28 cellular contexts compared by ENCODE assay signal in the genomic region with DNA sequence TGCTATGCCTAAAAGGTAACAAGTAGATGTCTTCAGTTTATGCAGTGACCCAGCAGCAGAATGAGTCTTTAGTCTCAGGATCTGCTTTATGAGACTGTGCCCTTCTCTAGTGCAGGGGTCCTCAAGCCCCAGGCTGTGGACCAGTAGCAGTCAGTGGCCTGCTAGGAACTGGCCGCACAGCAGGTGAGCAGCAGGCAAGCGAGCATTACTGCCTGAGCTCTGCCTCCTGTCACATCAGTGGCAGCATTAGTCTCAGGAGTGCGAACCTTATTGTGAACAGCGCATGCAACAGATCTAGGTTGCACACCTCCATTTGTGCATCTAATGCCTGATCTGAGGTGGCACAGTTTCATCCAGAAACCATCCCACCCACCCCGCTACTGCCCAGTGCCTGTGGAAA. TPM values are rescaled to one million over a fixed set of nuclear protein-coding genes. Genes with fewer than 3 reads are reported as not detected.
DNase-seq lines count a peak whose midpoint lies in the region; ATAC-seq, FAIRE-seq and TF ChIP-seq lines count a peak whose summit lies in the region.
"Had no signal": no experiment of that assay in that cellular context is flagged by ENCODE, and none has a peak within 500 bp of the region (broad histone marks: within the 10 kb centered on the region; RNA-seq: fewer than 3 reads in every experiment).

No MANE protein-coding gene starts in this region.

- no peak overlapping the region for H2BK120ac ChIP-seq in neuronal stem cell (ENCODE audit: low read depth, low read length)

- H3K36me3 ChIP-seq in HepG2 (replicated peaks in 1 of 2; ENCODE audit: control insufficient read depth in 1 of 2, insufficient read depth in 2 of 2, low read length in 2 of 2) (no peaks in the 10 kb centered on the region; a peak in 1 of 5 replicates), right lobe of liver (no peaks in the 10 kb centered on the region), endodermal cell (ENCODE audit: control insufficient read depth, insufficient read depth, low read length) (no peaks in the 10 kb centered on the region), neuronal stem cell (replicated peaks in 1 of 2; ENCODE audit: control insufficient read depth in 2 of 2, insufficient read depth in 2 of 2, low read length in 2 of 2) (peaks cover 0 to 2% of the 10 kb centered on the region in 2 donors)

- H4K20me1 ChIP-seq in HepG2 (ENCODE audit: insufficient read depth, low read length) = 0 out of 2 replicates have a peak, but pooled peaks cover 4% of the 10 kb centered on the region

- peaks cover 59% of the 10 kb centered on the region for H3K4me1 Mint-ChIP-seq in endodermal cell
- H3K4me1 Mint-ChIP-seq: B cell; CD8-positive, alpha-beta memory T cell had no signal

- H3K27ac Mint-ChIP-seq in endodermal cell = peak overlapping the region; percentile 67
- H3K27ac Mint-ChIP-seq: B cell; CD8-positive, alpha-beta memory T cell had no signal

- TF ChIP-seq CTCF in HepG2 (CRISPR knock-in tag; IDR thresholded peaks at IDR 0.05) (no peak), right lobe of liver (IDR thresholded peaks at IDR 0.05) (no peak), endodermal cell (conservative IDR thresholded peaks at IDR 0.05) (no peak)

- BruUV-seq in HepG2 (replicated peaks; lab: Mats Ljungman, UMichigan) = no TSS peak

- H2BK5ac ChIP-seq in neuronal stem cell (ENCODE audit: low read length) = no peak overlapping the region

- DNase-seq in HepG2 (ENCODE audit: low spot score) = no peak
- DNase-seq in right lobe of liver = no peak
- peak; percentile 73 for DNase-seq in endodermal cell
- no peak for DNase-seq in neuronal stem cell (ENCODE audit: low spot score)
- DNase-seq in inferior parietal cortex (ENCODE audit: extremely low spot score) = no peak
- DNase-seq: CD8-positive, alpha-beta memory T cell; DMS 273 treated with DMSO at 0.1 percent for 48 hours; DMS79; EL; GF-D8; GM23248; Kasumi-1; NCI-H1105; NCI-H1436 treated with DMSO at 0.1 percent for 48 hours; NCI-H187 treated with DMSO at 0.1 percent for 48 hours; NCI-H2171 treated with DMSO at 0.1 percent for 48 hours; NCI-H524; NCI-H774; PC-3; SK-N-SH had no signal

- H3K4me2 ChIP-seq in HepG2 (ENCODE audit: low read depth, low read length) = no peak overlapping the region
- H3K4me2 ChIP-seq in neuronal stem cell (ENCODE audit: insufficient read depth, low read length, poor library complexity, severe bottlenecking) = no peak overlapping the region
- H3K4me2 ChIP-seq: SK-N-SH had no signal

- no peak overlapping the region for H3K4ac ChIP-seq in neuronal stem cell (ENCODE audit: low read length)

- no peak overlapping the region for H4K91ac ChIP-seq in neuronal stem cell (ENCODE audit: low read depth, low read length, poor library complexity)

- H3K18ac ChIP-seq in neuronal stem cell (ENCODE audit: low read length) = no peak overlapping the region

- no peak for FAIRE-seq in HepG2 (lab: Jason Lieb, UNC)
- FAIRE-seq: GM12892, K562 had no signal

- H3K4me1 ChIP-seq in HepG2 (ENCODE audit: insufficient read depth, low read length) (peaks cover 64% of the 10 kb centered on the region), right lobe of liver (peaks cover 2 to 32% (median 14%) of the 10 kb centered on the region in 4 donors), endodermal cell (ENCODE audit: control insufficient read depth, insufficient read depth, low read length) (peaks cover 4% of the 10 kb centered on the region), neuronal stem cell (ENCODE audit: control insufficient read depth in 2 of 2, insufficient read depth in 1 of 2, low read depth in 1 of 2, low read length in 2 of 2) (peaks cover 4 to 10% of the 10 kb centered on the region in 2 donors)

- no peaks in the 10 kb centered on the region for H3K9me3 ChIP-seq in HepG2 (ENCODE audit: low read length)
- H3K9me3 ChIP-seq in right lobe of liver = no peaks in the 10 kb centered on the region
- H3K9me3 ChIP-seq in endodermal cell (ENCODE audit: control insufficient read depth, low read length) = peaks cover 7% of the 10 kb centered on the region
- peaks cover 0 to 21% of the 10 kb centered on the region in 2 donors for H3K9me3 ChIP-seq in neuronal stem cell (replicated peaks in 1 of 2; ENCODE audit: control insufficient read depth in 2 of 2, insufficient read depth in 1 of 2, low read depth in 1 of 2, low read length in 2 of 2)
- H3K9me3 ChIP-seq: SK-N-SH had no signal

- ATAC-seq in HepG2 (peak; percentile 39; the same call in 2 of the 3 replicates), right lobe of liver (no peak), GM19397 (IDR thresholded peaks at IDR 0.05; ENCODE audit: unreplicated experiment) (no peak), GM21576 (IDR thresholded peaks at IDR 0.05; ENCODE audit: unreplicated experiment) (no peak)
- ATAC-seq: HCT116, K562, PC-3 had no signal

- no peak for TF ChIP-seq POLR2A in HepG2 (IDR thresholded peaks at IDR 0.05; ENCODE audit: insufficient read depth in 1 of 2, low read depth in 2 of 2, low read length in 2 of 2)
- no peak for TF ChIP-seq POLR2A in right lobe of liver (IDR thresholded peaks at IDR 0.05)

- TF ChIP-seq EP300 in HepG2 (IDR thresholded peaks at IDR 0.05; ENCODE audit: low read depth in 2 of 2, low read length in 2 of 2) (no peak), HepG2 (CRISPR knock-in tag; IDR thresholded peaks at IDR 0.05; ENCODE audit: borderline replicate concordance) (no peak)

- no peaks in the 10 kb centered on the region for H3K27me3 Mint-ChIP-seq in endodermal cell (ENCODE audit: insufficient read depth)

- H3K23ac ChIP-seq in neuronal stem cell (ENCODE audit: low read depth, low read length, poor library complexity) = no peak overlapping the region

- H3K14ac ChIP-seq in neuronal stem cell (ENCODE audit: low read length) = no peak overlapping the region

- H3K9ac ChIP-seq in HepG2 (ENCODE audit: insufficient read depth, low read depth, low read length) (no peak overlapping the region), endodermal cell (ENCODE audit: extremely low read depth, low read length, poor library complexity, severe bottlenecking) (no peak overlapping the region), neuronal stem cell (ENCODE audit: low read depth, low read length, poor library complexity) (peak overlapping the region; percentile 64)
- H3K9ac ChIP-seq: GM23248, SK-N-SH had no signal

- TF ChIP-seq RAD21 in HepG2 (CRISPR knock-in tag; IDR thresholded peaks at IDR 0.05) = no peak

- no peak overlapping the region for H2BK12ac ChIP-seq in neuronal stem cell (ENCODE audit: low read length)

- POLR2A ChIA-PET in HepG2 (lab: Yijun Ruan, JAX) = no interaction called here

- no peaks in the 10 kb centered on the region for H3K27me3 ChIP-seq in HepG2 (ENCODE audit: control insufficient read depth in 1 of 2, insufficient read depth in 2 of 2, low read length in 2 of 2)
- H3K27me3 ChIP-seq in right lobe of liver = no peaks in the 10 kb centered on the region
- H3K27me3 ChIP-seq in endodermal cell (ENCODE audit: control insufficient read depth, insufficient read depth, low read length, poor library complexity, severe bottlenecking) = no peaks in the 10 kb centered on the region
- no peaks in the 10 kb centered on the region for H3K27me3 ChIP-seq in neuronal stem cell (ENCODE audit: control insufficient read depth in 3 of 3, insufficient read depth in 3 of 3, low read depth in 1 of 3, low read length in 3 of 3)

- 100% methylated on average over 3 of the region's 5 CpGs for WGBS in HepG2 (ENCODE audit: low lambda C conversion rate)
- WGBS in right lobe of liver (ENCODE audit: insufficient coverage, low coverage, low lambda C conversion rate, missing lambda C conversion rate) = 100% methylated on average over 1 of the region's 5 CpGs
- WGBS in endodermal cell (ENCODE audit: insufficient coverage in 1 of 2, insufficient read length in 1 of 2), 2 experiments = 82 to 87% methylated on average over 4 to 5 of the region's 5 CpGs
- WGBS in neuronal stem cell (ENCODE audit: extremely low coverage in 2 of 2, insufficient read length in 2 of 2, insufficient replicate concordance in 1 of 2), 2 donors = no CpG with 5 or more reads among the region's 5 CpGs

- peaks cover 8% of the 10 kb centered on the region for H3K36me3 Mint-ChIP-seq in endodermal cell (ENCODE audit: low read depth)

- in situ Hi-C loops in HepG2 (cut with HindIII; ENCODE audit: extremely low pct_ligation_motif_present, low pct_unique_long_range_greater_than_20kb) = no loop called here

- H4K8ac ChIP-seq in neuronal stem cell (ENCODE audit: low read depth, low read length) = no peak overlapping the region

- peaks cover 95% of the 10 kb centered on the region for H3K79me2 ChIP-seq in HepG2 (ENCODE audit: insufficient read depth, low read length)

- no peak overlapping the region for H2AK5ac ChIP-seq in neuronal stem cell (ENCODE audit: low read depth, low read length)

- H3K27ac ChIP-seq in HepG2 (ENCODE audit: extremely low read length, insufficient read depth, low read length) (no peak overlapping the region), right lobe of liver (no peak overlapping the region), endodermal cell (ENCODE audit: low read depth, low read length) (no peak overlapping the region), neuronal stem cell (replicated peaks; ENCODE audit: low read length) (no peak overlapping the region)
- H3K27ac ChIP-seq: 22Rv1, C4-2B, GM23248 had no signal

- H3K4me3 ChIP-seq in HepG2 (replicated peaks in 1 of 3; ENCODE audit: insufficient read depth in 1 of 3, low read depth in 2 of 3, low read length in 3 of 3) (no peak overlapping the region), right lobe of liver (no peak overlapping the region), endodermal cell (ENCODE audit: low read length) (no peak overlapping the region), neuronal stem cell (ENCODE audit: low read length in 2 of 2) (no peak overlapping the region)
- H3K4me3 ChIP-seq: GM23248, K562 had no signal

- no peak overlapping the region for H2AFZ ChIP-seq in HepG2 (ENCODE audit: low read length)
- no peak overlapping the region for H2AFZ ChIP-seq in neuronal stem cell (ENCODE audit: low read length)
- H2AFZ ChIP-seq: GM23248 had no signal

- no peaks in the 10 kb centered on the region for H3K79me1 ChIP-seq in neuronal stem cell (ENCODE audit: low read depth, low read length)

- no peak overlapping the region for H2BK15ac ChIP-seq in neuronal stem cell (ENCODE audit: low read length)

- intact Hi-C loops in HepG2 (cut with micrococcal nuclease; ENCODE audit: unreplicated experiment) = no loop called here
- intact Hi-C loops in right lobe of liver (cut with DNase I) = no loop called here

- CTCF ChIA-PET in HepG2 (lab: Yijun Ruan, JAX; ENCODE audit: low intra/inter-chr PET ratio, low total read pairs) = no interaction called here

- peaks cover 3% of the 10 kb centered on the region for H3K9me3 Mint-ChIP-seq in endodermal cell

- H3K4me3 Mint-ChIP-seq in endodermal cell = no peak overlapping the region
- H3K4me3 Mint-ChIP-seq: B cell; CD8-positive, alpha-beta memory T cell had no signal

RNA-seq across cellular contexts. Expression of gene LRP6, which starts 38.4 kb away (rescaled TPM):
- total RNA-seq in HepG2 (2016; rRNA removed; fragmentation: Illumina TruSeq; extraction: Trizol) = 31.7 and 42.0 TPM in 2 replicates
- 30.2 and 33.3 TPM in 2 replicates for total RNA-seq in HepG2 (2016; cell fraction: cytosol; rRNA removed; fragmentation: Illumina TruSeq; extraction: Trizol; ENCODE audit: low read depth)
- total RNA-seq in HepG2 (2016; cell fraction: insoluble cytoplasmic fraction; rRNA removed; fragmentation: Illumina TruSeq; extraction: Trizol) = 29.5 and 42.3 TPM in 2 replicates
- 19.7 and 24.2 TPM in 2 replicates for total RNA-seq in HepG2 (2016; cell fraction: membrane; rRNA removed; fragmentation: Illumina TruSeq; extraction: Trizol)
- total RNA-seq in HepG2 (2016; cell fraction: nucleus; rRNA removed; fragmentation: Illumina TruSeq; extraction: Trizol) = 59.6 and 64.7 TPM in 2 replicates
- 28.4 and 33.8 TPM in 2 replicates for polyA plus RNA-seq in HepG2 (2011; rRNA removed)
- 24.8 and 30.7 TPM in 2 replicates for polyA plus RNA-seq in HepG2 (2011; cell fraction: cytosol; rRNA removed)
- 50.2 and 50.3 TPM in 2 replicates for polyA plus RNA-seq in HepG2 (2011; cell fraction: nucleus; rRNA removed)
- 16.9 and 17.6 TPM in 2 replicates for polyA plus RNA-seq in HepG2 (2012)
- 0.83 and 1.0 TPM in 2 replicates for polyA plus RNA-seq in HepG2 (2016; cell fraction: cytosol; fragmentation: Illumina TruSeq; extraction: Trizol; ENCODE audit: low read depth)
- polyA plus RNA-seq in HepG2 (2016; cell fraction: insoluble cytoplasmic fraction; fragmentation: Illumina TruSeq; extraction: Trizol; ENCODE audit: low read depth) = 7.8 and 9.5 TPM in 2 replicates
- 1.5 and 1.6 TPM in 2 replicates for polyA plus RNA-seq in HepG2 (2016; cell fraction: membrane; fragmentation: Illumina TruSeq; extraction: Trizol; ENCODE audit: low read depth)
- 31.3 and 31.9 TPM in 2 replicates for polyA plus RNA-seq in HepG2 (2016; cell fraction: nucleus; fragmentation: Illumina TruSeq; extraction: Trizol; ENCODE audit: insufficient read depth, low read depth)
- 201 and 238 TPM in 2 replicates for polyA minus RNA-seq in HepG2 (2011; rRNA and poly(A)+ RNA removed; ENCODE audit: low replicate concordance)
- polyA minus RNA-seq in HepG2 (2011; cell fraction: cytosol; rRNA and poly(A)+ RNA removed) = 59.0 and 61.1 TPM in 2 replicates
- polyA minus RNA-seq in HepG2 (2011; cell fraction: nucleus; rRNA and poly(A)+ RNA removed) = 83.0 and 116 TPM in 2 replicates
- total RNA-seq in right lobe of liver = 10 to 100 TPM; 19.9 to 32.5 (median 22.2) TPM
- total RNA-seq in endodermal cell = 100 to 1,000 TPM; 109 to 182 TPM
- polyA plus RNA-seq in endodermal cell (2013, experiment 1 of 2) = 34.5 TPM
- polyA plus RNA-seq in endodermal cell (2013, experiment 2 of 2) = 33.8 TPM
- 20.3 TPM for polyA plus RNA-seq in neuronal stem cell (2013, experiment 1 of 2)
- 20.1 TPM for polyA plus RNA-seq in neuronal stem cell (2013, experiment 2 of 2)
